ENCODE assay signal across 8 cellular contexts in genomic region chr17:7478276-7479138, GRCh38. TPM values are rescaled to one million over a fixed set of nuclear protein-coding genes. Genes with fewer than 3 reads are reported as not detected.
DNase-seq lines count a peak whose midpoint lies in the region; ATAC-seq, FAIRE-seq and TF ChIP-seq lines count a peak whose summit lies in the region.

No MANE protein-coding gene starts in this region.

- H3K79me2 ChIP-seq in GM12878 (ENCODE audit: control insufficient read depth, insufficient read depth, low read length): peaks cover 32% of the 10 kb centered on the region

- H2AFZ ChIP-seq in GM12878 (ENCODE audit: control insufficient read depth, low read depth, low read length): peak overlapping the region; percentile 65; the same call in 1 of the 2 replicates

- RAD21 ChIA-PET in GM12878 (lab: Charles Lee; ENCODE audit: unreplicated experiment): interaction anchor here (1.5 to 2.2 kb wide), 3 partner anchors 42 to 123 kb away, joined by 4 to 19 read pairs (median 5); partner anchors contain the start of gene TMEM102

- H3K27ac ChIP-seq in GM12878 (ENCODE audit: control insufficient read depth, insufficient read depth): peak overlapping the region; percentile 64
- H3K27ac ChIP-seq in iPS DF 6.9 (ENCODE audit: low read length): no peak overlapping the region
- peak overlapping the region; percentile 94 to 100 (median 100) for H3K27ac ChIP-seq in sigmoid colon

- H4K20me1 ChIP-seq in GM12878 (ENCODE audit: control insufficient read depth, insufficient read depth): peaks cover 2% of the 10 kb centered on the region; the same call in 1 of the 2 replicates

- CTCF ChIA-PET in GM12878 (lab: Yijun Ruan, JAX): interaction anchor here (1.1 to 6.2 kb wide), 3 partner anchors 42 to 123 kb away, joined by 3 to 17 read pairs (median 7); partner anchors contain the start of gene SENP3

- POLR2A ChIA-PET in GM12878 (lab: Charles Lee): interaction anchor here (0.6 to 3.2 kb wide), 7 partner anchors 8 to 124 kb away, joined by 3 to 18 read pairs (median 3); partner anchors contain the start of genes TMEM102, TMEM256 and TMEM95

- no peak for TF ChIP-seq EP300 in GM12878 (IDR thresholded peaks at IDR 0.05; ENCODE audit: borderline replicate concordance in 1 of 2, control insufficient read depth in 1 of 2, low read depth in 2 of 2, low read length in 2 of 2)
- TF ChIP-seq EP300 in sigmoid colon (IDR thresholded peaks at IDR 0.05): no peak

- peak; percentile 52 for TF ChIP-seq POLR2A in GM12878 (IDR thresholded peaks at IDR 0.05; ENCODE audit: low read depth, low read length)
- no peak for TF ChIP-seq POLR2A in sigmoid colon (IDR thresholded peaks at IDR 0.05)

- ATAC-seq in GM12878 (peak; percentile 46), GM19351 (IDR thresholded peaks at IDR 0.05; ENCODE audit: unreplicated experiment) (no peak)

- in situ Hi-C loops in GM12878 (cut with MboI): no loop called here

- 48% methylated on average over 31 of the region's 36 CpGs for WGBS in GM12878 (ENCODE audit: insufficient coverage, insufficient replicate concordance, low lambda C conversion rate, missing lambda C conversion rate)
- WGBS in iPS DF 6.9 (ENCODE audit: insufficient coverage, insufficient read length): no CpG with 5 or more reads among the region's 36 CpGs
- 25 to 30% methylated on average over 36 of the region's 36 CpGs for WGBS in sigmoid colon, 2 donors

- no peaks in the 10 kb centered on the region for H3K36me3 ChIP-seq in GM12878 (ENCODE audit: control insufficient read depth in 2 of 2, insufficient read depth in 2 of 2, low read length in 1 of 2)
- no peaks in the 10 kb centered on the region for H3K36me3 ChIP-seq in iPS DF 6.9 (ENCODE audit: control insufficient read depth, insufficient read depth, low read length)
- no peaks in the 10 kb centered on the region for H3K36me3 ChIP-seq in sigmoid colon

- intact Hi-C loops in GM12878 (cut with micrococcal nuclease; ENCODE audit: unreplicated experiment) (no loop called here), sigmoid colon (cut with DNase I) (no loop called here)

- peak overlapping the region; percentile 89 for H3K4me3 ChIP-seq in GM12878
- peak overlapping the region; percentile 82; the same call in 1 of the 2 replicates for H3K4me3 ChIP-seq in iPS DF 6.9 (ENCODE audit: low read length)
- peak overlapping the region; percentile 61 to 100 (median 96) for H3K4me3 ChIP-seq in sigmoid colon

- H3K4me1 ChIP-seq in GM12878 (ENCODE audit: control insufficient read depth, insufficient read depth, low read length): peaks cover 11% of the 10 kb centered on the region
- peaks cover 2% of the 10 kb centered on the region for H3K4me1 ChIP-seq in iPS DF 6.9 (ENCODE audit: control insufficient read depth, insufficient read depth, low read length)
- H3K4me1 ChIP-seq in sigmoid colon: peaks cover 0 to 81% (median 66%) of the 10 kb centered on the region in 4 donors

- DNase-seq in NCI-H1436 (lab: John Stamatoyannopoulos, UW): peak; percentile 27
- DNase-seq in NCI-H1436 treated with DMSO at 0.1 percent for 48 hours (lab: John Stamatoyannopoulos, UW): no peak
- peak; percentile 71 for DNase-seq in T-helper 9 cell
- DNase-seq in GM12878 (ENCODE audit: low read depth, low spot score): no peak
- no peak for DNase-seq in iPS DF 6.9 (ENCODE audit: low read depth, low spot score)
- peak; percentile 86 for DNase-seq in sigmoid colon
- no peak for DNase-seq in NCI-H748 treated with DMSO at 0.1 percent for 48 hours (lab: John Stamatoyannopoulos, UW)

- H3K9me3 ChIP-seq in GM12878 (replicated peaks; ENCODE audit: control insufficient read depth, insufficient read depth, low read length) (no peaks in the 10 kb centered on the region), iPS DF 6.9 (ENCODE audit: control insufficient read depth, insufficient read depth, low read length) (no peaks in the 10 kb centered on the region), sigmoid colon (no peaks in the 10 kb centered on the region)

- H3K4me2 ChIP-seq in GM12878 (ENCODE audit: control insufficient read depth, insufficient read depth): peak overlapping the region; percentile 87

- SMC1A ChIA-PET in GM12878 (lab: Charles Lee; ENCODE audit: uncharacterized antibody, unreplicated experiment): interaction anchor here (1.3 to 2.6 kb wide), 2 partner anchors 24 to 37 kb away, joined by 3 to 8 read pairs; no protein-coding TSS in a partner anchor

- BruUV-seq in GM12878 (replicated peaks; lab: Mats Ljungman, UMichigan): no TSS peak

- H3K9ac ChIP-seq in GM12878 (ENCODE audit: control insufficient read depth, insufficient read depth, low read length): peak overlapping the region; percentile 79

- H3K27me3 ChIP-seq in GM12878 (replicated peaks in 1 of 2; ENCODE audit: control insufficient read depth in 2 of 2, insufficient read depth in 2 of 2, low read length in 1 of 2) (no peaks in the 10 kb centered on the region), iPS DF 6.9 (ENCODE audit: control insufficient read depth, insufficient read depth, low read length) (no peaks in the 10 kb centered on the region), sigmoid colon (no peaks in the 10 kb centered on the region)

- TF ChIP-seq RAD21 in GM12878 (IDR thresholded peaks at IDR 0.05; ENCODE audit: insufficient read depth, low read depth, low read length): no peak

- TF ChIP-seq CTCF in GM12878 (IDR thresholded peaks at IDR 0.05 in 2 of 3, conservative IDR thresholded peaks at IDR 0.05 in 1 of 3; ENCODE audit: control insufficient read depth in 2 of 3, extremely low read depth in 1 of 3, insufficient read depth in 1 of 3, low read depth in 3 of 3, low read length in 3 of 3) (no peak), sigmoid colon (IDR thresholded peaks at IDR 0.05) (no peak)

- no peak for FAIRE-seq in GM12878 (lab: Jason Lieb, UNC)

RNA-seq across cellular contexts. Expression of gene ZBTB4, which starts 0.9 kb away (rescaled TPM):
- 26.9 and 29.2 TPM in 2 replicates for total RNA-seq in GM12878 (2013; cell fraction: nucleolus; rRNA removed)
- total RNA-seq in GM12878 (2014; rRNA removed) (7.6 and 8.3 TPM in 2 replicates), GM12878 (2014; rRNA removed; fragmentation: Illumina TruSeq; extraction: Trizol) (6.1 and 6.2 TPM in 2 replicates), GM12878 (2021) (14.9 and 15.1 TPM in 2 replicates), sigmoid colon (10 to 100 TPM; 42.5 to 56.5 (median 45.3) TPM)
- 6.7 TPM for polyA plus RNA-seq in GM12878 (2011; ENCODE audit: low read depth)
- polyA plus RNA-seq in GM12878 (2011; rRNA removed) (7.6 and 8.9 TPM in 2 replicates), GM12878 (2014; fragmentation: Illumina TruSeq; extraction: Trizol) (9.2 and 9.4 TPM in 2 replicates), GM12878 (2014; fragmentation: Nextera tagmentation; extraction: Ambion mirVana) (1 to 10 TPM; 2.0 to 3.0 TPM), GM12878 (2014; rRNA removed) (8.9 and 9.7 TPM in 2 replicates), GM12878 (2016; fragmentation: Nextera tagmentation; extraction: Ambion mirVana) (1 to 10 TPM; 4.3 to 4.6 TPM), sigmoid colon (10 to 100 TPM in 2 of 3 donors, 1 to 10 TPM in 1; 5.5 to 19.6 (median 12.0) TPM)
- 8.8 and 9.3 TPM in 2 replicates for polyA plus RNA-seq in GM12878 (2011; cell fraction: cytosol; rRNA removed)
- 26.2 and 29.9 TPM in 2 replicates for polyA plus RNA-seq in GM12878 (2011; cell fraction: nucleus; rRNA removed)
- 14.6 and 15.8 TPM in 2 replicates for polyA plus RNA-seq in GM12878 (2012)
- 8.7 and 14.0 TPM in 2 replicates for polyA minus RNA-seq in GM12878 (2011; rRNA and poly(A)+ RNA removed)
- 4.5 and 4.8 TPM in 2 replicates for polyA minus RNA-seq in GM12878 (2011; cell fraction: cytosol; rRNA and poly(A)+ RNA removed)
- 7.0 and 12.9 TPM in 2 replicates for polyA minus RNA-seq in GM12878 (2011; cell fraction: nucleus; rRNA and poly(A)+ RNA removed)

RNA-seq across cellular contexts. Expression of gene SLC35G6, which starts 2.7 kb away (rescaled TPM):
- not detected in 2 replicates for total RNA-seq in GM12878 (2013; cell fraction: nucleolus; rRNA removed)
- not detected in 2 replicates for total RNA-seq in GM12878 (2014; rRNA removed)
- total RNA-seq in GM12878 (2014; rRNA removed; fragmentation: Illumina TruSeq; extraction: Trizol): not detected in 2 replicates
- total RNA-seq in GM12878 (2021): not detected in 2 replicates
- not detected for polyA plus RNA-seq in GM12878 (2011; ENCODE audit: low read depth)
- not detected in 2 replicates for polyA plus RNA-seq in GM12878 (2011; rRNA removed)
- polyA plus RNA-seq in GM12878 (2011; cell fraction: cytosol; rRNA removed): not detected in 2 replicates
- not detected in 2 replicates for polyA plus RNA-seq in GM12878 (2011; cell fraction: nucleus; rRNA removed)
- polyA plus RNA-seq in GM12878 (2012): 0.13 and 0.18 TPM in 2 replicates
- polyA plus RNA-seq in GM12878 (2014; fragmentation: Illumina TruSeq; extraction: Trizol): not detected in 2 replicates
- polyA plus RNA-seq in GM12878 (2014; fragmentation: Nextera tagmentation; extraction: Ambion mirVana): not detected
- not detected in 2 replicates for polyA plus RNA-seq in GM12878 (2014; rRNA removed)
- under 1 TPM in 1 of 2 experiments, not detected in 1; 0.20 TPM for polyA plus RNA-seq in GM12878 (2016; fragmentation: Nextera tagmentation; extraction: Ambion mirVana)
- polyA minus RNA-seq in GM12878 (2011; rRNA and poly(A)+ RNA removed): 0.10 TPM in 1 of 2 replicates, not detected in the other
- polyA minus RNA-seq in GM12878 (2011; cell fraction: cytosol; rRNA and poly(A)+ RNA removed): not detected in 2 replicates
- polyA minus RNA-seq in GM12878 (2011; cell fraction: nucleus; rRNA and poly(A)+ RNA removed): not detected in 2 replicates
- not detected for total RNA-seq in sigmoid colon
- not detected for polyA plus RNA-seq in sigmoid colon

RNA-seq across cellular contexts. Expression of gene POLR2A, which starts 5.7 kb away (rescaled TPM):
- 174 and 219 TPM in 2 replicates for total RNA-seq in GM12878 (2013; cell fraction: nucleolus; rRNA removed)
- total RNA-seq in GM12878 (2014; rRNA removed): 25.6 and 28.9 TPM in 2 replicates
- 12.0 and 12.5 TPM in 2 replicates for total RNA-seq in GM12878 (2014; rRNA removed; fragmentation: Illumina TruSeq; extraction: Trizol)
- total RNA-seq in GM12878 (2021): 111 and 121 TPM in 2 replicates
- polyA plus RNA-seq in GM12878 (2011; ENCODE audit: low read depth): 68.9 TPM
- 7.9 and 19.3 TPM in 2 replicates for polyA plus RNA-seq in GM12878 (2011; rRNA removed)
- polyA plus RNA-seq in GM12878 (2011; cell fraction: cytosol; rRNA removed): 26.4 and 47.8 TPM in 2 replicates
- 84.9 and 129 TPM in 2 replicates for polyA plus RNA-seq in GM12878 (2011; cell fraction: nucleus; rRNA removed)
- 74.8 and 80.1 TPM in 2 replicates for polyA plus RNA-seq in GM12878 (2012)
- 47.6 and 57.7 TPM in 2 replicates for polyA plus RNA-seq in GM12878 (2014; fragmentation: Illumina TruSeq; extraction: Trizol)
- polyA plus RNA-seq in GM12878 (2014; fragmentation: Nextera tagmentation; extraction: Ambion mirVana): 1 to 10 TPM; 1.7 to 2.8 TPM
- 37.8 and 45.5 TPM in 2 replicates for polyA plus RNA-seq in GM12878 (2014; rRNA removed)
- polyA plus RNA-seq in GM12878 (2016; fragmentation: Nextera tagmentation; extraction: Ambion mirVana): 10 to 100 TPM; 88.2 to 95.0 TPM
- polyA minus RNA-seq in GM12878 (2011; rRNA and poly(A)+ RNA removed): 99.0 and 179 TPM in 2 replicates
- polyA minus RNA-seq in GM12878 (2011; cell fraction: cytosol; rRNA and poly(A)+ RNA removed): 87.3 and 103 TPM in 2 replicates
- 91.4 and 180 TPM in 2 replicates for polyA minus RNA-seq in GM12878 (2011; cell fraction: nucleus; rRNA and poly(A)+ RNA removed)
- 10 to 100 TPM; 30.1 to 43.2 (median 36.5) TPM for total RNA-seq in sigmoid colon
- polyA plus RNA-seq in sigmoid colon: 10 to 100 TPM in 2 of 3 donors, 1 to 10 TPM in 1; 7.2 to 51.1 (median 11.3) TPM

RNA-seq across cellular contexts. Expression of gene CHRNB1, which starts 33.6 kb away (rescaled TPM):
- total RNA-seq in GM12878 (2013; cell fraction: nucleolus; rRNA removed): 8.8 and 10.3 TPM in 2 replicates
- total RNA-seq in GM12878 (2014; rRNA removed) (10.8 and 12.0 TPM in 2 replicates), GM12878 (2014; rRNA removed; fragmentation: Illumina TruSeq; extraction: Trizol) (12.8 and 12.9 TPM in 2 replicates), GM12878 (2021) (5.8 and 7.4 TPM in 2 replicates), sigmoid colon (1 to 10 TPM; 4.2 to 8.1 (median 6.5) TPM)
- polyA plus RNA-seq in GM12878 (2011; ENCODE audit: low read depth): 5.9 TPM
- polyA plus RNA-seq in GM12878 (2011; rRNA removed) (9.1 and 11.0 TPM in 2 replicates), GM12878 (2014; fragmentation: Illumina TruSeq; extraction: Trizol) (12.2 and 14.4 TPM in 2 replicates), GM12878 (2014; fragmentation: Nextera tagmentation; extraction: Ambion mirVana) (10 to 100 TPM; 13.2 to 14.8 TPM), GM12878 (2014; rRNA removed) (10.6 and 11.6 TPM in 2 replicates), GM12878 (2016; fragmentation: Nextera tagmentation; extraction: Ambion mirVana) (10 to 100 TPM in 1 of 2 experiments, 1 to 10 TPM in 1; 8.5 to 10.7 TPM), sigmoid colon (10 to 100 TPM in 2 of 3 donors, 1 to 10 TPM in 1; 7.2 to 13.2 (median 11.2) TPM)
- 20.4 and 24.7 TPM in 2 replicates for polyA plus RNA-seq in GM12878 (2011; cell fraction: cytosol; rRNA removed)
- 9.5 and 9.7 TPM in 2 replicates for polyA plus RNA-seq in GM12878 (2011; cell fraction: nucleus; rRNA removed)
- polyA plus RNA-seq in GM12878 (2012): 10.9 and 11.6 TPM in 2 replicates
- 7.5 and 13.9 TPM in 2 replicates for polyA minus RNA-seq in GM12878 (2011; rRNA and poly(A)+ RNA removed)
- polyA minus RNA-seq in GM12878 (2011; cell fraction: cytosol; rRNA and poly(A)+ RNA removed): 2.1 and 4.1 TPM in 2 replicates
- 3.0 and 4.3 TPM in 2 replicates for polyA minus RNA-seq in GM12878 (2011; cell fraction: nucleus; rRNA and poly(A)+ RNA removed)

RNA-seq across cellular contexts. Expression of gene FGF11, which starts 39.2 kb away (rescaled TPM):
- 23.7 and 26.4 TPM in 2 replicates for total RNA-seq in GM12878 (2013; cell fraction: nucleolus; rRNA removed)
- 2.3 and 3.0 TPM in 2 replicates for total RNA-seq in GM12878 (2014; rRNA removed)
- total RNA-seq in GM12878 (2014; rRNA removed; fragmentation: Illumina TruSeq; extraction: Trizol): 1.8 and 2.4 TPM in 2 replicates
- total RNA-seq in GM12878 (2021): 3.0 TPM in 2 replicates
- polyA plus RNA-seq in GM12878 (2011; ENCODE audit: low read depth): 13.9 TPM
- 15.6 and 21.1 TPM in 2 replicates for polyA plus RNA-seq in GM12878 (2011; rRNA removed)
- polyA plus RNA-seq in GM12878 (2011; cell fraction: cytosol; rRNA removed): 14.9 and 20.2 TPM in 2 replicates
- polyA plus RNA-seq in GM12878 (2011; cell fraction: nucleus; rRNA removed): 42.8 and 79.1 TPM in 2 replicates
- 18.4 and 22.6 TPM in 2 replicates for polyA plus RNA-seq in GM12878 (2012)
- polyA plus RNA-seq in GM12878 (2014; fragmentation: Illumina TruSeq; extraction: Trizol): 3.5 and 4.1 TPM in 2 replicates
- polyA plus RNA-seq in GM12878 (2014; fragmentation: Nextera tagmentation; extraction: Ambion mirVana): 1 to 10 TPM in 1 of 2 experiments, under 1 TPM in 1; 0.69 to 1.3 TPM
- polyA plus RNA-seq in GM12878 (2014; rRNA removed): 2.3 and 2.8 TPM in 2 replicates
- 1 to 10 TPM in 1 of 2 experiments, under 1 TPM in 1; 0.97 to 1.8 TPM for polyA plus RNA-seq in GM12878 (2016; fragmentation: Nextera tagmentation; extraction: Ambion mirVana)
- polyA minus RNA-seq in GM12878 (2011; rRNA and poly(A)+ RNA removed): 6.2 and 10.5 TPM in 2 replicates
- polyA minus RNA-seq in GM12878 (2011; cell fraction: cytosol; rRNA and poly(A)+ RNA removed): 3.7 and 3.8 TPM in 2 replicates
- 6.6 and 6.9 TPM in 2 replicates for polyA minus RNA-seq in GM12878 (2011; cell fraction: nucleus; rRNA and poly(A)+ RNA removed)
- total RNA-seq in sigmoid colon: under 1 TPM in 1 of 4 donors, not detected in 3; 0.36 TPM
- 1 to 10 TPM in 1 of 3 donors, under 1 TPM in 1, not detected in 1; 0.69 to 2.8 TPM for polyA plus RNA-seq in sigmoid colon

Comparison
In these comparisons a context has a peak if more than half of its experiments do, and no peak if none do; other contexts are left out.
1. DNase-seq: peak in NCI-H1436 (single experiment), T-helper 9 cell (single experiment) and sigmoid colon (single experiment); none in NCI-H1436 treated with DMSO at 0.1 percent for 48 hours (single experiment), GM12878 (single experiment), iPS DF 6.9 (single experiment) and NCI-H748 treated with DMSO at 0.1 percent for 48 hours (single experiment).
2. Peak in every context shown above with its lines, with median percentiles within 50 percentile points of each other: H3K4me3 ChIP-seq.